ENCODE assay signal across 8 cellular contexts in the genomic region with DNA sequence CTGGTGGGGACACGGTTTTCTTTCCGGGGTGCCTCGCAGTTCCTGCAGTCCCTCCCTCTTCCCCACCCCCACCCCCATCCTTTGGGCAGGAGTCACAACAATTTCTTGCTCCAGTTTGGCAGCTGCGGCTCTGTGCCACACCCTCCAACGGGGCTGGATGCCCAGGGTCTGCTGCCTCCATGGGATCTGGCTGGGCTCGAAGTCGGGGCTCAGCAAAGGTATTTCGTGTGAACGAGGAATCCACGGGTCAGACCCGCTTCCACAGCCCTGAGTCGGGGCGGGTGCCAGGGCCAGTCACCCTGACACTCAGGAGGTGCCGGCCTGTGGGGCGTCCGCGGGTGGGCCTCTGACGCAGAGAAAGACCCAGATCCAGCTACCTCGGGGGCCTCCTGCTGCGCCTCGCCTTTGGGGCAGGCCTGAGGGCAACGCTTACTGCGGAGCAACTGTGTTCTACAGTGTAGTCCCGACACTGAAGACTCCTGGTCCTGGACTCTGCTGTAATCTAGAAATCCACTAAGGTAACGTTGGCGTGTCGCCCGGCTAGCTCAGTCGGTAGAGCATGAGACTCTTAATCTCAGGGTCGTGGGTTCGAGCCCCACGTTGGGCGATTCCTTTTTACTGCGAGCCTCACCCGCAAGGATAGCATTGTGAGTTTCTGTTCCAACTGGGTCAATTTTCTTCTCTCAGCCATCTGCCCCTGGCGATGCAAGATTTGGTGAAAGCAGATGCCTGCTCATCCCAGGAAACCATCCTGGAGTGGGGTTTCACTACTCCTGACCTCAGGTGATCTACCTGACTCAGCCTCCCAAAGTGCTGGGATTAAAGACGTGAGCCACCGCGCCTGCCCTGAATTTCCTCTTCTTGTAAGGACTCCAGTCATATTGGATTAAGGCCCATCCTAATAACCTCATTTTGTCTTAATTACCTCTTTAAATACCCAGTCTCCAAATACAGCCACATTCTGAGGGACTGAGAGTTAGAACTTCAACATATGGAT. TPM values are rescaled to one million over a fixed set of nuclear protein-coding genes. Genes with fewer than 3 reads are reported as not detected.
DNase-seq lines count a peak whose midpoint lies in the region; ATAC-seq and TF ChIP-seq lines count a peak whose summit lies in the region.

No MANE protein-coding gene starts in this region.

- H3K9me3 Mint-ChIP-seq in CD4-positive, alpha-beta T cell, result no peaks in the 10 kb centered on the region

- DNase-seq in CD4-positive, alpha-beta T cell, result no peak
- DNase-seq in HT1080 (ENCODE audit: low read depth) (peak; percentile 88), iris pigment epithelial cell (ENCODE audit: low read depth) (peak; percentile 64), vagina (ENCODE audit: extremely low spot score in 2 of 2) (no peak), SKM-1 (lab: John Stamatoyannopoulos, UW; ENCODE audit: unreplicated experiment) (no peak)

- no peak overlapping the region for H3K27ac Mint-ChIP-seq in CD4-positive, alpha-beta T cell

- ATAC-seq in CD4-positive, alpha-beta T cell (ENCODE audit: poor library complexity), result no peak
- ATAC-seq in GM18867 (IDR thresholded peaks at IDR 0.05; ENCODE audit: unreplicated experiment), result no peak
- no peak for ATAC-seq in HG03025 (IDR thresholded peaks at IDR 0.05; ENCODE audit: low FRiP score, unreplicated experiment)

- POLR2A ChIA-PET in CD4-positive, alpha-beta T cell (lab: Charles Lee), result interaction anchor here (0.7 to 1.0 kb wide), 2 partner anchors 8 to 13 kb away, joined by 3 read pairs; no protein-coding TSS in a partner anchor

- H3K27ac ChIP-seq in CD4-positive, alpha-beta T cell (ENCODE audit: low read depth, low read length), result no peak overlapping the region
- no peak overlapping the region for H3K27ac ChIP-seq in vagina

- H3K9me3 ChIP-seq in CD4-positive, alpha-beta T cell (ENCODE audit: control insufficient read depth, low read length), result no peaks in the 10 kb centered on the region
- H3K9me3 ChIP-seq in vagina, result no peaks in the 10 kb centered on the region

- H3K4me3 Mint-ChIP-seq in CD4-positive, alpha-beta T cell, result peak overlapping the region; percentile 45

- CTCF ChIA-PET in CD4-positive, alpha-beta T cell (lab: Charles Lee), result no interaction called here

- intact Hi-C loops in CD4-positive, alpha-beta T cell (cut with DNase I, micrococcal nuclease), result no loop called here
- intact Hi-C loops in vagina (cut with DNase I), result no loop called here

- H3K27me3 ChIP-seq in CD4-positive, alpha-beta T cell (ENCODE audit: control insufficient read depth, insufficient read depth, low read length), result peaks cover 87% of the 10 kb centered on the region
- H3K27me3 ChIP-seq in vagina, result peaks cover 3% of the 10 kb centered on the region

- peaks cover 19% of the 10 kb centered on the region for H3K4me1 ChIP-seq in vagina

- H3K27me3 Mint-ChIP-seq in CD4-positive, alpha-beta T cell, result peaks cover 84% of the 10 kb centered on the region

- H3K36me3 Mint-ChIP-seq in CD4-positive, alpha-beta T cell (ENCODE audit: low read depth), result no peaks in the 10 kb centered on the region

- TF ChIP-seq POLR2A in vagina (IDR thresholded peaks at IDR 0.05), result no peak

- no peaks in the 10 kb centered on the region for H3K36me3 ChIP-seq in vagina

- H3K4me3 ChIP-seq in WI38 (ENCODE audit: low read depth, low read length) (peak overlapping the region; percentile 46), vagina (no peak overlapping the region)

- peaks cover 41% of the 10 kb centered on the region for H3K4me1 Mint-ChIP-seq in CD4-positive, alpha-beta T cell (ENCODE audit: low read depth)

- TF ChIP-seq CTCF in CD4-positive, alpha-beta T cell (IDR thresholded peaks at IDR 0.05), result no peak
- no peak for TF ChIP-seq CTCF in WI38 (IDR thresholded peaks at IDR 0.05; ENCODE audit: low read depth, low read length)
- TF ChIP-seq CTCF in vagina (IDR thresholded peaks at IDR 0.05), result no peak

RNA-seq across cellular contexts. Expression of gene OR1F1, which starts 12.5 kb away (rescaled TPM):
- total RNA-seq in CD4-positive, alpha-beta T cell, result not detected
- not detected in 2 replicates for total RNA-seq in HT1080 (2014; rRNA removed; shearing (Covaris generic))
- not detected in 2 replicates for polyA plus RNA-seq in HT1080 (2015; cell fraction: cytosol; rRNA removed)
- polyA plus RNA-seq in HT1080 (2015; cell fraction: nucleus; rRNA removed), result 0.35 TPM in 1 of 2 replicates, not detected in the other
- not detected for total RNA-seq in vagina

RNA-seq across cellular contexts. Expression of gene ZNF213, which starts 40.6 kb away (rescaled TPM):
- 1 to 10 TPM; 1.6 to 2.2 TPM for total RNA-seq in CD4-positive, alpha-beta T cell
- total RNA-seq in HT1080 (2014; rRNA removed; shearing (Covaris generic)), result 3.8 and 4.6 TPM in 2 replicates
- 9.6 and 9.9 TPM in 2 replicates for polyA plus RNA-seq in HT1080 (2015; cell fraction: cytosol; rRNA removed)
- polyA plus RNA-seq in HT1080 (2015; cell fraction: nucleus; rRNA removed), result 6.5 and 8.4 TPM in 2 replicates
- 7.6 TPM for total RNA-seq in vagina

RNA-seq across cellular contexts. Expression of gene ZNF200, which starts 59.5 kb away (rescaled TPM):
- total RNA-seq in CD4-positive, alpha-beta T cell, result 1 to 10 TPM; 7.0 to 7.2 TPM
- total RNA-seq in HT1080 (2014; rRNA removed; shearing (Covaris generic)), result 12.5 and 13.2 TPM in 2 replicates
- 6.5 and 7.2 TPM in 2 replicates for polyA plus RNA-seq in HT1080 (2015; cell fraction: cytosol; rRNA removed)
- 18.6 and 21.2 TPM in 2 replicates for polyA plus RNA-seq in HT1080 (2015; cell fraction: nucleus; rRNA removed)
- total RNA-seq in vagina, result 5.2 TPM

Comparison
In these comparisons a context has a peak if more than half of its experiments do, and no peak if none do; other contexts are left out.
1. DNase-seq: peak in HT1080 (single experiment) and iris pigment epithelial cell (single experiment); none in CD4-positive, alpha-beta T cell (0 of 10), vagina (0 of 2) and SKM-1 (single experiment).